ENCODE assay signal across 1 cellular context in genomic region chr16:912684-913613, GRCh38.
TF ChIP-seq lines count a peak whose summit lies in the region.

No MANE protein-coding gene starts in this region.

TF ChIP-seq in HepG2, 621 proteins besides CTCF, POLR2A, EP300 and RAD21 (continued from another document and continues in another):
- TF ChIP-seq PCBP1 (IDR thresholded peaks at IDR 0.05; ENCODE audit: borderline replicate concordance, low read depth, low read length) (0 out of 2 replicates have a peak, but pooled peaks have one; percentile 22), ZNF430 (CRISPR knock-in tag; IDR thresholded peaks at IDR 0.05) (no peak), GLI4 (CRISPR knock-in tag; IDR thresholded peaks at IDR 0.05; ENCODE audit: borderline replicate concordance) (no peak), STAG1 (CRISPR knock-in tag; IDR thresholded peaks at IDR 0.05) (0 out of 2 replicates have a peak, but pooled peaks have one; percentile 8), ZNF782 (CRISPR knock-in tag; IDR thresholded peaks at IDR 0.05; ENCODE audit: borderline replicate concordance) (no peak), TCF7L2 (IDR thresholded peaks at IDR 0.05; ENCODE audit: low read depth, low read length) (no peak), TIGD3 (CRISPR knock-in tag; IDR thresholded peaks at IDR 0.05; ENCODE audit: borderline replicate concordance) (no peak), ZFP36 (IDR thresholded peaks at IDR 0.05; ENCODE audit: borderline replicate concordance, low read depth, low read length, partially characterized antibody) (no peak), KAT7 (CRISPR knock-in tag; IDR thresholded peaks at IDR 0.05; ENCODE audit: borderline replicate concordance) (0 out of 2 replicates have a peak, but pooled peaks have one; percentile 62), ONECUT2 (CRISPR knock-in tag; IDR thresholded peaks at IDR 0.05) (peak; percentile 74), KLF9 (CRISPR knock-in tag; IDR thresholded peaks at IDR 0.05; ENCODE audit: low read depth) (no peak), ZC3H13 (CRISPR knock-in tag; IDR thresholded peaks at IDR 0.05) (0 out of 2 replicates have a peak, but pooled peaks have one; percentile 57), NFKB2 (CRISPR knock-in tag; IDR thresholded peaks at IDR 0.05; ENCODE audit: borderline replicate concordance) (no peak), JUND (CRISPR knock-in tag; IDR thresholded peaks at IDR 0.05) (no peak), ZSCAN21 (CRISPR knock-in tag; IDR thresholded peaks at IDR 0.05; ENCODE audit: borderline replicate concordance) (peak; percentile 96), RAD51 (IDR thresholded peaks at IDR 0.05; ENCODE audit: borderline replicate concordance) (no peak), ZNF160 (CRISPR knock-in tag; IDR thresholded peaks at IDR 0.05) (0 out of 2 replicates have a peak, but pooled peaks have one; percentile 29), ZNF460 (CRISPR knock-in tag; IDR thresholded peaks at IDR 0.05; ENCODE audit: borderline replicate concordance) (no peak; the same call in 1 of the 2 replicates), NFKBIZ (CRISPR knock-in tag; IDR thresholded peaks at IDR 0.05) (no peak), ARNT (IDR thresholded peaks at IDR 0.05) (no peak), ZNF576 (CRISPR knock-in tag; IDR thresholded peaks at IDR 0.05) (no peak), ZNF75D (CRISPR knock-in tag; IDR thresholded peaks at IDR 0.05; ENCODE audit: borderline replicate concordance) (no peak), CEBPB (IDR thresholded peaks at IDR 0.05; ENCODE audit: borderline replicate concordance, low read depth, low read length) (no peak), ZNF580 (CRISPR knock-in tag; IDR thresholded peaks at IDR 0.05; ENCODE audit: borderline replicate concordance, low read depth) (peak; percentile 77; the same call in 1 of the 2 replicates), ZNF776 (CRISPR knock-in tag; IDR thresholded peaks at IDR 0.05) (no peak), ZNF441 (CRISPR knock-in tag; IDR thresholded peaks at IDR 0.05; ENCODE audit: borderline replicate concordance) (no peak), KAT2B (IDR thresholded peaks at IDR 0.05; ENCODE audit: borderline replicate concordance, low read depth, low read length) (no peak), HCFC1 (IDR thresholded peaks at IDR 0.05; ENCODE audit: low read depth, low read length) (no peak), ISX (CRISPR knock-in tag; conservative IDR thresholded peaks at IDR 0.05) (no peak), ZBTB4 (CRISPR knock-in tag; IDR thresholded peaks at IDR 0.05; ENCODE audit: borderline replicate concordance) (peak; percentile 91), ZNF337 (CRISPR knock-in tag; IDR thresholded peaks at IDR 0.05; ENCODE audit: borderline replicate concordance, low read depth) (peak; percentile 63; the same call in 1 of the 2 replicates), ZNF614 (CRISPR knock-in tag; IDR thresholded peaks at IDR 0.05; ENCODE audit: borderline replicate concordance) (0 out of 2 replicates have a peak, but pooled peaks have one; percentile 62), USF2 (IDR thresholded peaks at IDR 0.05; ENCODE audit: low read depth, low read length) (no peak), USF2 (CRISPR knock-in tag; IDR thresholded peaks at IDR 0.05; ENCODE audit: borderline replicate concordance) (no peak), THAP8 (CRISPR knock-in tag; IDR thresholded peaks at IDR 0.05; ENCODE audit: borderline replicate concordance) (no peak; the same call in 1 of the 2 replicates), GLMP (CRISPR knock-in tag; IDR thresholded peaks at IDR 0.05; ENCODE audit: borderline replicate concordance) (no peak), HMGXB4 (CRISPR knock-in tag; IDR thresholded peaks at IDR 0.05; ENCODE audit: borderline replicate concordance in 1 of 2, low read depth in 1 of 2) (0 out of 4 replicates have a peak, but pooled peaks of 1 of the 2 experiments have one; percentile 32), NFE2L2 (IDR thresholded peaks at IDR 0.05; ENCODE audit: low read length) (no peak), POLR2G (IDR thresholded peaks at IDR 0.05; ENCODE audit: low read depth, low read length) (no peak), SOX5 (CRISPR knock-in tag; IDR thresholded peaks at IDR 0.05; ENCODE audit: borderline replicate concordance) (peak; percentile 97), NR1H2 (CRISPR knock-in tag; IDR thresholded peaks at IDR 0.05; ENCODE audit: borderline replicate concordance, low read depth) (no peak), TRIM24 (CRISPR knock-in tag; IDR thresholded peaks at IDR 0.05) (peak; percentile 74; the same call in 1 of the 2 replicates), HOXA7 (CRISPR knock-in tag; IDR thresholded peaks at IDR 0.05) (no peak), ZKSCAN1 (IDR thresholded peaks at IDR 0.05; ENCODE audit: low read length) (no peak), NFRKB (IDR thresholded peaks at IDR 0.05) (no peak), RXRB (CRISPR knock-in tag; IDR thresholded peaks at IDR 0.05; ENCODE audit: borderline replicate concordance) (peak; percentile 94), ZIK1 (CRISPR knock-in tag; IDR thresholded peaks at IDR 0.05; ENCODE audit: borderline replicate concordance, low read depth) (no peak), ZNF276 (CRISPR knock-in tag; IDR thresholded peaks at IDR 0.05; ENCODE audit: low read depth) (no peak), MLLT10 (CRISPR knock-in tag; IDR thresholded peaks at IDR 0.05) (no peak), RXRA (CRISPR knock-in tag; IDR thresholded peaks at IDR 0.05) (peak; percentile 99), ZMYM4 (CRISPR knock-in tag; IDR thresholded peaks at IDR 0.05) (peak; percentile 71; the same call in 1 of the 2 replicates)
